8 cellular contexts compared by ENCODE assay signal in the genomic region with DNA sequence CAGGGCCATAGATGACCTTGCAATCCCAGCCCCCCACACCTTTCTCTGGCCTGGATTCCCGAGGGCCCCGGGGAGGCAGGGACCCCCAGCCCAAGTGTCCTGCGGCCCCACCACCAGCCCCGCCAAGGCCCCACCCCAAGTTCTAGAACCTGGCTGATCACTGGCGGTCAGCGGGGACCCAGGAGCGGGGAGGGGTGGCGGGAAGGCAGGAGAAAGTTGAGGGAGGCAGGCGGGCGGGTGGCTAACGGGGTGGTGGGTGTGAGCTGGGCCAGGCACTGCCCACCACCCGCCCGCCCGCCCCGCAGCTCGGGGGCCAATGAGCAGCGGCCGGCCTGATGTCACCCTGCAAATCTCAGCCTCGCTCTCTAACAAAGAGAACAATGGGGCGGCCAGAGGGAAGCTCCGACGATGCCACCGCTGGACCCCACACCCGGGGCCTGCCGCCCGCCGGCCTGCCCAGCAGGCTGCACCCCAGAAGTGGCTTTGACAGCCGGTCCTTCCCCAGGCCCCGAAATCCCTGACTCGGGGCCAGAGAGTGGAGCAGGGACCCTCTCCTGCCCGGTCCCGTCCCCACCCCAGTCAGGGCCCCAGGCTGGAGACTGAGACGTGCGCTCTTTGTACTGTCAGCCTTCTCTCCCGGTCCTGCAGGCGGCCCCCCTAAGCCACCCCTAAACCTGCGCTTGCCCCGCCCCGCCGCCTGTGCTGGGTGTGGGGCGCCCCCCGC. TPM values are rescaled to one million over a fixed set of nuclear protein-coding genes. Genes with fewer than 3 reads are reported as not detected.
DNase-seq lines count a peak whose midpoint lies in the region; ATAC-seq and TF ChIP-seq lines count a peak whose summit lies in the region.

No MANE protein-coding gene starts in this region.

- TF ChIP-seq POLR2A in right lobe of liver (IDR thresholded peaks at IDR 0.05) = peak; percentile 20

- intact Hi-C loops in dorsolateral prefrontal cortex (cut with DNase I) = loop anchor here (5.0 kb wide), 2 partner anchors 41 to 86 kb away; a partner anchor contains a TSS
- intact Hi-C loops in right lobe of liver (cut with DNase I) = no loop called here

- peak; percentile 28 to 59 (median 34) for ATAC-seq in right lobe of liver
- peak; percentile 28 for ATAC-seq in thoracic aorta (ENCODE audit: insufficient number of reproducible peaks, low FRiP score, low read depth)
- ATAC-seq in HG02610 (IDR thresholded peaks at IDR 0.05; ENCODE audit: unreplicated experiment) = no peak
- no peak for ATAC-seq in GM21360 (IDR thresholded peaks at IDR 0.05; ENCODE audit: unreplicated experiment)

- no peaks in the 10 kb centered on the region for H3K9me3 ChIP-seq in right lobe of liver
- H3K9me3 ChIP-seq in thoracic aorta = no peaks in the 10 kb centered on the region

- H3K27ac ChIP-seq in dorsolateral prefrontal cortex = peak overlapping the region; percentile 43 to 97 (median 91)
- H3K27ac ChIP-seq in right lobe of liver = peak overlapping the region; percentile 26 to 65 (median 40)
- H3K27ac ChIP-seq in thoracic aorta = peak overlapping the region; percentile 58 to 66

- H3K27me3 ChIP-seq in dorsolateral prefrontal cortex (no peaks in the 10 kb centered on the region), right lobe of liver (no peaks in the 10 kb centered on the region), thoracic aorta (replicated peaks; ENCODE audit: insufficient read depth) (no peaks in the 10 kb centered on the region)

- TF ChIP-seq CTCF in dorsolateral prefrontal cortex (IDR thresholded peaks at IDR 0.05 in 54 of 56, conservative IDR thresholded peaks at IDR 0.05 in 2 of 56; ENCODE audit: low read depth in 1 of 56, partially characterized antibody in 56 of 56) = peak in 18 of 56 donors; percentile 4 to 53 (median 20)
- no peak for TF ChIP-seq CTCF in right lobe of liver (IDR thresholded peaks at IDR 0.05)
- no peak for TF ChIP-seq CTCF in thoracic aorta (IDR thresholded peaks at IDR 0.05)

- peaks cover 0 to 3% (median 0%) of the 10 kb centered on the region in 4 donors for H3K4me1 ChIP-seq in right lobe of liver
- H3K4me1 ChIP-seq in thoracic aorta (ENCODE audit: control insufficient read depth in 1 of 2, low read depth in 2 of 2) = peaks cover 3 to 14% of the 10 kb centered on the region in 2 donors

- no peaks in the 10 kb centered on the region for H3K36me3 ChIP-seq in right lobe of liver
- no peaks in the 10 kb centered on the region for H3K36me3 ChIP-seq in thoracic aorta

- H3K4me3 ChIP-seq in dorsolateral prefrontal cortex (peak overlapping the region; percentile 58 to 87 (median 73)), right lobe of liver (peak overlapping the region; percentile 49 to 58 (median 56)), thoracic aorta (peak overlapping the region; percentile 86)

- WGBS in right lobe of liver (ENCODE audit: insufficient coverage, low coverage, low lambda C conversion rate, missing lambda C conversion rate) = 94% methylated on average over 7 of the region's 42 CpGs

- peak; percentile 72 for DNase-seq in GM04504 (ENCODE audit: low read depth)
- peak; percentile 78 for DNase-seq in NCI-H82 (lab: John Stamatoyannopoulos, UW)
- peak; percentile 64 to 89 (median 87) for DNase-seq in dorsolateral prefrontal cortex
- DNase-seq in right lobe of liver = peak in 1 of 3 donors; percentile 46
- no peak for DNase-seq in thoracic aorta (ENCODE audit: low spot score)
- no peak for DNase-seq in KG1 (lab: John Stamatoyannopoulos, UW)

RNA-seq across cellular contexts. Expression of a gene that starts 1.6 kb away (rescaled TPM):
- total RNA-seq in dorsolateral prefrontal cortex = 10 to 100 TPM; 12.9 to 38.7 (median 20.5) TPM
- 10 to 100 TPM in 3 of 6 experiments, 1 to 10 TPM in 3; 6.7 to 16.6 (median 10.3) TPM for total RNA-seq in right lobe of liver
- 10 to 100 TPM; 23.4 to 26.4 TPM for total RNA-seq in thoracic aorta

RNA-seq across cellular contexts. Expression of a gene that starts 26.1 kb away (rescaled TPM):
- total RNA-seq in dorsolateral prefrontal cortex = 100 to 1,000 TPM in 24 of 120 experiments, 10 to 100 TPM in 96; 59.7 to 192 (median 85.4) TPM
- 10 to 100 TPM; 27.3 to 72.1 (median 30.1) TPM for total RNA-seq in right lobe of liver
- 100 to 1,000 TPM in 1 of 2 donors, 10 to 100 TPM in 1; 97.8 to 102 TPM for total RNA-seq in thoracic aorta

RNA-seq across cellular contexts. Expression of a gene that starts 38.7 kb away (rescaled TPM):
- total RNA-seq in dorsolateral prefrontal cortex (100 to 1,000 TPM; 112 to 243 (median 173) TPM), right lobe of liver (100 to 1,000 TPM in 4 of 6 experiments, 10 to 100 TPM in 2; 59.6 to 202 (median 172) TPM), thoracic aorta (10 to 100 TPM; 32.7 to 51.9 TPM)

RNA-seq across cellular contexts. Expression of a gene that starts 42.7 kb away (rescaled TPM):
- total RNA-seq in dorsolateral prefrontal cortex = 10 to 100 TPM in 15 of 120 experiments, 1 to 10 TPM in 105; 1.1 to 17.3 (median 5.5) TPM
- not detected for total RNA-seq in right lobe of liver
- not detected for total RNA-seq in thoracic aorta

RNA-seq across cellular contexts. Expression of a gene that starts 53.7 kb away (rescaled TPM):
- total RNA-seq in dorsolateral prefrontal cortex (10 to 100 TPM in 1 of 120 experiments, 1 to 10 TPM in 96, under 1 TPM in 20, not detected in 3; 0.20 to 12.1 (median 1.8) TPM), right lobe of liver (1 to 10 TPM; 1.8 to 6.9 (median 4.5) TPM), thoracic aorta (10 to 100 TPM; 22.2 to 36.2 TPM)

Comparison
In these comparisons a context has a peak if more than half of its experiments do, and no peak if none do; other contexts are left out.
1. DNase-seq: peak in GM04504 (single experiment), NCI-H82 (single experiment) and dorsolateral prefrontal cortex (10 of 10); none in thoracic aorta (single experiment) and KG1 (single experiment).
2. H3K27ac ChIP-seq: peak in every context shown above with its lines; median percentile 91 in dorsolateral prefrontal cortex; 62 in thoracic aorta; 40 in right lobe of liver.
3. ATAC-seq: peak in right lobe of liver (4 of 4) and thoracic aorta (single experiment); none in HG02610 (single experiment) and GM21360 (single experiment).
4. intact Hi-C loops: an anchor here in dorsolateral prefrontal cortex (5.0 kb wide); none called in right lobe of liver.
5. Peak in every context shown above with its lines, with median percentiles within 50 percentile points of each other: H3K4me3 ChIP-seq.